12 cellular contexts compared by ENCODE assay signal in genomic region chr1:165898837-165899236, GRCh38.
A peak's percentile ranks its signal among the peaks of the same experiment; 100 is the strongest.
DNase-seq lines count a peak whose midpoint lies in the region; ATAC-seq, FAIRE-seq and TF ChIP-seq lines count a peak whose summit lies in the region.
"Had no signal": no experiment of that assay in that cellular context is flagged by ENCODE, and none has a peak within 500 bp of the region (broad histone marks: within the 10 kb centered on the region; RNA-seq: fewer than 3 reads in every experiment).

No MANE protein-coding gene starts in this region.

- H3K36me3 ChIP-seq in A673 (ENCODE audit: insufficient read depth, low read length, poor library complexity, severe bottlenecking) (peaks cover 26% of the 10 kb centered on the region), endothelial cell of umbilical vein (ENCODE audit: control insufficient read depth in 2 of 2, extremely low read depth in 1 of 2, insufficient read depth in 2 of 2, low read length in 2 of 2) (no peaks in the 10 kb centered on the region), mesenchymal stem cell (ENCODE audit: control insufficient read depth in 1 of 2, insufficient read depth in 2 of 2, low read depth in 1 of 2, low read length in 2 of 2) (peaks cover 19 to 21% of the 10 kb centered on the region in 2 experiments)

- H4K20me1 ChIP-seq in endothelial cell of umbilical vein (replicated peaks; ENCODE audit: control insufficient read depth, extremely low read depth, insufficient read depth, low read length): no peaks in the 10 kb centered on the region

- H4K91ac ChIP-seq in mesenchymal stem cell (ENCODE audit: low read length): no peak overlapping the region

- ATAC-seq in GM21390 (IDR thresholded peaks at IDR 0.05; ENCODE audit: unreplicated experiment) (no peak), GM18870 (IDR thresholded peaks at IDR 0.05; ENCODE audit: unreplicated experiment) (no peak)
- ATAC-seq: activated naive CD8-positive, alpha-beta T cell treated with anti-CD3 and anti-CD28 coated beads, Interleukin-2, amount 50 U/mL, for 24 hours had no signal

- H3K9me3 Mint-ChIP-seq in activated CD4-positive, alpha-beta T cell treated with anti-CD3 and anti-CD28 coated beads, Interleukin-2, amount 10 ng/mL, durations not matched to agents 24 days and 14 days: no peaks in the 10 kb centered on the region
- H3K9me3 Mint-ChIP-seq: activated naive CD8-positive, alpha-beta T cell treated with anti-CD3 and anti-CD28 coated beads, Interleukin-2, amount 50 U/mL, for 24 hours; CD4-positive, alpha-beta T cell had no signal

- H3K4me2 ChIP-seq in endothelial cell of umbilical vein (ENCODE audit: insufficient read depth, low read length): no peak overlapping the region
- H3K4me2 ChIP-seq in mesenchymal stem cell (ENCODE audit: low read length, poor library complexity, severe bottlenecking): no peak overlapping the region

- H3K4me3 Mint-ChIP-seq in activated CD4-positive, alpha-beta T cell treated with anti-CD3 and anti-CD28 coated beads, Interleukin-2, amount 10 ng/mL, durations not matched to agents 24 days and 14 days: no peak overlapping the region
- H3K4me3 Mint-ChIP-seq: activated naive CD8-positive, alpha-beta T cell treated with anti-CD3 and anti-CD28 coated beads, Interleukin-2, amount 50 U/mL, for 24 hours; CD4-positive, alpha-beta T cell had no signal

- peak overlapping the region; percentile 60 for H3K9ac ChIP-seq in endothelial cell of umbilical vein (replicated peaks; ENCODE audit: extremely low read depth, insufficient read depth, low read length)
- peak overlapping the region; percentile 85 for H3K9ac ChIP-seq in mesenchymal stem cell (ENCODE audit: low read length)

- H3K27me3 Mint-ChIP-seq in activated CD4-positive, alpha-beta T cell treated with anti-CD3 and anti-CD28 coated beads, Interleukin-2, amount 10 ng/mL, durations not matched to agents 24 days and 14 days: no peaks in the 10 kb centered on the region
- H3K27me3 Mint-ChIP-seq: activated naive CD8-positive, alpha-beta T cell treated with anti-CD3 and anti-CD28 coated beads, Interleukin-2, amount 50 U/mL, for 24 hours; CD4-positive, alpha-beta T cell had no signal

- peaks cover 17% of the 10 kb centered on the region for H3K4me1 Mint-ChIP-seq in activated CD4-positive, alpha-beta T cell treated with anti-CD3 and anti-CD28 coated beads, Interleukin-2, amount 10 ng/mL, durations not matched to agents 24 days and 14 days
- H3K4me1 Mint-ChIP-seq: activated naive CD8-positive, alpha-beta T cell treated with anti-CD3 and anti-CD28 coated beads, Interleukin-2, amount 50 U/mL, for 24 hours had no signal

- H3K27me3 ChIP-seq in A673 (replicated peaks; ENCODE audit: insufficient read depth, low read depth, low read length, poor library complexity): no peaks in the 10 kb centered on the region
- H3K27me3 ChIP-seq in endothelial cell of umbilical vein (ENCODE audit: control insufficient read depth in 2 of 2, insufficient read depth in 2 of 2, low read length in 2 of 2): no peaks in the 10 kb centered on the region
- no peaks in the 10 kb centered on the region for H3K27me3 ChIP-seq in mesenchymal stem cell (ENCODE audit: control insufficient read depth in 1 of 2, insufficient read depth in 1 of 2, low read length in 2 of 2)

- H2BK12ac ChIP-seq in mesenchymal stem cell (ENCODE audit: low read length in 2 of 2): peak overlapping the region in 1 of 2 experiments; percentile 19

- TF ChIP-seq POLR2A in endothelial cell of umbilical vein (IDR thresholded peaks at IDR 0.05; ENCODE audit: low read depth, low read length): no peak

- DNase-seq in A673 (ENCODE audit: low spot score): peak; percentile 10
- DNase-seq in M059J (ENCODE audit: low read depth): peak; percentile 97
- peak; percentile 70 for DNase-seq in endothelial cell of umbilical vein (ENCODE audit: low read depth, low spot score)
- DNase-seq in mesenchymal stem cell: peak; percentile 97
- DNase-seq in activated CD4-positive, alpha-beta T cell treated with anti-CD3 and anti-CD28 coated beads, Interleukin-2, amount 10 ng/mL, durations not matched to agents 24 days and 14 days: no peak
- no peak for DNase-seq in NCI-H146 treated with DMSO at 0.1 percent for 48 hours (lab: John Stamatoyannopoulos, UW; ENCODE audit: unreplicated experiment)
- DNase-seq: activated naive CD8-positive, alpha-beta T cell treated with anti-CD3 and anti-CD28 coated beads, Interleukin-2, amount 50 U/mL, for 24 hours; CD4-positive, alpha-beta T cell; NCI-H2171; WERI-Rb-1 had no signal

- H3K14ac ChIP-seq in mesenchymal stem cell (ENCODE audit: low read length in 2 of 2): no peak overlapping the region

- H3K79me2 ChIP-seq in endothelial cell of umbilical vein (ENCODE audit: control insufficient read depth, insufficient read depth, low read length): peaks cover 41% of the 10 kb centered on the region

- peaks cover 32% of the 10 kb centered on the region for H3K36me3 Mint-ChIP-seq in activated CD4-positive, alpha-beta T cell treated with anti-CD3 and anti-CD28 coated beads, Interleukin-2, amount 10 ng/mL, durations not matched to agents 24 days and 14 days (ENCODE audit: low read depth)

- dilution Hi-C loops in endothelial cell of umbilical vein (cut with MboI; ENCODE audit: extremely low pct_ligation_motif_present, low sequenced_read_pairs): no loop called here

- intact Hi-C loops in A673 (cut with micrococcal nuclease; ENCODE audit: unreplicated experiment): no loop called here
- intact Hi-C loops in endothelial cell of umbilical vein (cut with micrococcal nuclease): loop anchor here (2.0 kb wide), 1 partner anchor 60 kb away; no protein-coding TSS in a partner anchor
- intact Hi-C loops in activated CD4-positive, alpha-beta T cell treated with anti-CD3 and anti-CD28 coated beads, Interleukin-2, amount 10 ng/mL, durations not matched to agents 24 days and 14 days (cut with micrococcal nuclease): no loop called here

- H3K4ac ChIP-seq in mesenchymal stem cell (ENCODE audit: low read depth in 1 of 2, low read length in 2 of 2): peak overlapping the region; percentile 29 to 90

- no peak overlapping the region for H3K27ac Mint-ChIP-seq in activated CD4-positive, alpha-beta T cell treated with anti-CD3 and anti-CD28 coated beads, Interleukin-2, amount 10 ng/mL, durations not matched to agents 24 days and 14 days
- H3K27ac Mint-ChIP-seq: activated naive CD8-positive, alpha-beta T cell treated with anti-CD3 and anti-CD28 coated beads, Interleukin-2, amount 50 U/mL, for 24 hours; CD4-positive, alpha-beta T cell had no signal

- BruUV-seq in A673 (replicated peaks; lab: Mats Ljungman, UMichigan): no TSS peak
- no TSS peak for BruUV-seq in endothelial cell of umbilical vein (replicated peaks; lab: Mats Ljungman, UMichigan)

- POLR2A ChIA-PET in A673 (lab: Charles Lee; ENCODE audit: low non-redundant PET): no interaction called here
- POLR2A ChIA-PET in endothelial cell of umbilical vein (lab: Charles Lee): interaction anchor here (1.1 kb wide), 1 partner anchor 15 kb away, joined by 4 read pairs; no protein-coding TSS in a partner anchor

- peak overlapping the region; percentile 14 for H3K27ac ChIP-seq in A673 (ENCODE audit: low read depth, low read length, poor library complexity, severe bottlenecking)
- H3K27ac ChIP-seq in endothelial cell of umbilical vein (ENCODE audit: insufficient read depth, low read depth, low read length): peak overlapping the region; percentile 98
- H3K27ac ChIP-seq in mesenchymal stem cell (ENCODE audit: low read length, poor library complexity, severe bottlenecking): peak overlapping the region; percentile 97
- H3K27ac ChIP-seq: WERI-Rb-1 had no signal

- peak overlapping the region; percentile 37 to 83 for H3K18ac ChIP-seq in mesenchymal stem cell (ENCODE audit: low read depth in 1 of 2, low read length in 2 of 2)

- CTCF ChIA-PET in A673 (lab: Charles Lee): no interaction called here
- CTCF ChIA-PET in endothelial cell of umbilical vein (lab: Charles Lee): interaction anchor here (1.0 to 5.6 kb wide), 6 partner anchors 11 to 201 kb away, joined by 3 to 43 read pairs (median 4); partner anchors contain the start of gene ALDH9A1

- no peak overlapping the region for H2BK15ac ChIP-seq in mesenchymal stem cell (ENCODE audit: low read depth, poor library complexity, severe bottlenecking)

- H2AFZ ChIP-seq in endothelial cell of umbilical vein (ENCODE audit: low read depth, low read length) (no peak overlapping the region), mesenchymal stem cell (ENCODE audit: low read depth, low read length) (no peak overlapping the region)

- H3K9me3 ChIP-seq in A673 (ENCODE audit: low read depth, low read length, poor library complexity, severe bottlenecking): no peaks in the 10 kb centered on the region
- no peaks in the 10 kb centered on the region for H3K9me3 ChIP-seq in endothelial cell of umbilical vein (replicated peaks; ENCODE audit: control insufficient read depth, insufficient read depth, low read length)
- no peaks in the 10 kb centered on the region for H3K9me3 ChIP-seq in mesenchymal stem cell (ENCODE audit: control insufficient read depth, low read length)

- H3K79me1 ChIP-seq in mesenchymal stem cell (replicated peaks; ENCODE audit: low read length, poor library complexity, severe bottlenecking): peaks cover 21% of the 10 kb centered on the region

- TF ChIP-seq CTCF in A673 (conservative IDR thresholded peaks at IDR 0.05; ENCODE audit: low read depth, low read length): no peak
- TF ChIP-seq CTCF in endothelial cell of umbilical vein (IDR thresholded peaks at IDR 0.05; ENCODE audit: extremely low read depth in 1 of 2, insufficient read depth in 1 of 2, low read depth in 1 of 2, low read length in 2 of 2): no peak

- H2BK120ac ChIP-seq in mesenchymal stem cell (ENCODE audit: low read depth, low read length): peak overlapping the region; percentile 56

- no peak overlapping the region for H3K4me3 ChIP-seq in A673 (ENCODE audit: low read depth, low read length, poor library complexity, severe bottlenecking)
- H3K4me3 ChIP-seq in endothelial cell of umbilical vein (replicated peaks in 1 of 3; ENCODE audit: insufficient read depth in 1 of 3, low read depth in 1 of 3, low read length in 3 of 3): no peak overlapping the region
- peak overlapping the region in 1 of 2 experiments; percentile 7 for H3K4me3 ChIP-seq in mesenchymal stem cell (ENCODE audit: insufficient read depth in 1 of 2, low read depth in 1 of 2, low read length in 2 of 2)

- H2BK5ac ChIP-seq in mesenchymal stem cell (ENCODE audit: low read depth, low read length, poor library complexity, severe bottlenecking): peak overlapping the region; percentile 83

- no peaks in the 10 kb centered on the region for H3K9me1 ChIP-seq in endothelial cell of umbilical vein (replicated peaks; ENCODE audit: control insufficient read depth, extremely low read depth, insufficient read depth, low read length)

- peak overlapping the region; percentile 66 for H4K8ac ChIP-seq in mesenchymal stem cell (ENCODE audit: low read length)

- H2AK5ac ChIP-seq in mesenchymal stem cell (ENCODE audit: low read length, severe bottlenecking): peak overlapping the region; percentile 90

- WGBS in mesenchymal stem cell: 0% methylated on average over 2 of the region's 3 CpGs

- H3K4me1 ChIP-seq in A673 (ENCODE audit: insufficient read depth, low read length, poor library complexity, severe bottlenecking) (peaks cover 34% of the 10 kb centered on the region), endothelial cell of umbilical vein (ENCODE audit: control insufficient read depth, extremely low read depth, insufficient read depth, low read length) (peaks cover 83% of the 10 kb centered on the region), mesenchymal stem cell (ENCODE audit: control insufficient read depth, insufficient read depth, low read depth, low read length) (peaks cover 53% of the 10 kb centered on the region)

- H3K23ac ChIP-seq in mesenchymal stem cell (ENCODE audit: low read length in 2 of 2): no peak overlapping the region

- FAIRE-seq in endothelial cell of umbilical vein (lab: Jason Lieb, UNC): peak; percentile 44

Comparison
In these comparisons a context has a peak if more than half of its experiments do, and no peak if none do; other contexts are left out.
1. DNase-seq: peak in A673 (single experiment), M059J (single experiment), endothelial cell of umbilical vein (single experiment) and mesenchymal stem cell (single experiment); none in activated CD4-positive, alpha-beta T cell treated with anti-CD3 and anti-CD28 coated beads, Interleukin-2, amount 10 ng/mL, durations not matched to agents 24 days and 14 days (single experiment) and NCI-H146 treated with DMSO at 0.1 percent for 48 hours (single experiment).
2. H3K27ac ChIP-seq: peak in every context shown above with its lines; median percentile 98 in endothelial cell of umbilical vein; 97 in mesenchymal stem cell; 14 in A673.